ENCODE assay signal across 11 cellular contexts in the genomic region with DNA sequence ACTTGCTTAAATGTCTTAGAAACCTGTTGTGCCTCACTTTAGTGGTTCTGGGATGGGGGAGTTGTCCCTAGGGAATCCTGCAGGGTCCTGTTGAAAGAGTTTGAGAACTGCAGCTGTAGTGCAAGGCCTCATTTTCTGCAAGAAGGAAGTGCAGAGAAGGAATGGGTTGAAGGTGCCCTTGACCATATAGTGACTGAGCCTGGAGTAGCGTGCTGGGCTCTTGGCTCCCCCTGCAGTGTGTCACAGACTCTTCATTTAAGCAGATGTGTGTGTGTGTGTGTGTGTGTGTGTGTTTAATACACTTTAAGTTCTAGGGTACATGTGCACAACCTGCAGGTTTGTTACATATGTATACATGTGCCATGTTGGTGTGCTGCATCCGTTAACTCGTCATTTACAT.
A peak's percentile ranks its signal among the peaks of the same experiment; 100 is the strongest.
DNase-seq lines count a peak whose midpoint lies in the region; ATAC-seq and TF ChIP-seq lines count a peak whose summit lies in the region.
"Had no signal": no experiment of that assay in that cellular context is flagged by ENCODE, and none has a peak within 500 bp of the region (broad histone marks: within the 10 kb centered on the region; RNA-seq: fewer than 3 reads in every experiment).

No MANE protein-coding gene starts in this region.

- DNase-seq in activated T-helper 1 cell treated with anti-CD3 and anti-CD28 coated beads, Interleukin-12 subunit alpha, Interleukin-12 subunit beta, Interleukin-2, Interleukin-4 antibody, amounts not matched to agents 30 ng/mL and 10 ng/mL and 1 ng/mL, durations not matched to agents 14 hours and 24 hours and 36 hours (ENCODE audit: low spot score): no peak
- DNase-seq: colonic mucosa, hippocampal formation, NCI-H510A treated with DMSO at 0.1 percent for 48 hours, substantia nigra had no signal

- intact Hi-C loops in activated T-helper 1 cell treated with anti-CD3 and anti-CD28 coated beads, Interleukin-12 subunit alpha, Interleukin-12 subunit beta, Interleukin-2, Interleukin-4 antibody, amounts not matched to agents 30 ng/mL and 10 ng/mL and 1 ng/mL, durations not matched to agents 14 hours and 24 hours and 36 hours (cut with micrococcal nuclease): no loop called here

- no peaks in the 10 kb centered on the region for H3K9me3 ChIP-seq in muscle layer of colon (ENCODE audit: low read length)
- H3K9me3 ChIP-seq: colonic mucosa had no signal

- peak overlapping the region; percentile 17 for H3K27ac ChIP-seq in muscle layer of colon (ENCODE audit: low read depth, low read length)
- H3K27ac ChIP-seq: colonic mucosa had no signal

- H3K9ac ChIP-seq in muscle layer of colon (ENCODE audit: low read length): no peak overlapping the region

- H3K4me1 ChIP-seq in muscle layer of colon (ENCODE audit: insufficient read depth, low read length): peaks cover 44% of the 10 kb centered on the region
- H3K4me1 ChIP-seq: colonic mucosa had no signal

- H3K4me3 Mint-ChIP-seq in IgD-negative memory B cell: peak overlapping the region in 2 of 4 donors; percentile 3 to 57
- no peak overlapping the region for H3K4me3 Mint-ChIP-seq in activated T-helper 1 cell treated with anti-CD3 and anti-CD28 coated beads, Interleukin-12 subunit alpha, Interleukin-12 subunit beta, Interleukin-2, Interleukin-4 antibody, amounts not matched to agents 30 ng/mL and 10 ng/mL and 1 ng/mL, durations not matched to agents 14 hours and 24 hours and 36 hours

- TF ChIP-seq CTCF in GM12872 (IDR thresholded peaks at IDR 0.05; ENCODE audit: insufficient read depth, low read depth, low read length): 0 out of 3 replicates have a peak, but pooled peaks have one; percentile 7

- H3K36me3 Mint-ChIP-seq in IgD-negative memory B cell: peaks cover 11% of the 10 kb centered on the region
- peaks cover 30% of the 10 kb centered on the region for H3K36me3 Mint-ChIP-seq in activated T-helper 1 cell treated with anti-CD3 and anti-CD28 coated beads, Interleukin-12 subunit alpha, Interleukin-12 subunit beta, Interleukin-2, Interleukin-4 antibody, amounts not matched to agents 30 ng/mL and 10 ng/mL and 1 ng/mL, durations not matched to agents 14 hours and 24 hours and 36 hours (ENCODE audit: low read depth)

- peaks cover 0 to 11% (median 3%) of the 10 kb centered on the region in 3 donors for H3K9me3 Mint-ChIP-seq in IgD-negative memory B cell
- peaks cover 26% of the 10 kb centered on the region for H3K9me3 Mint-ChIP-seq in activated T-helper 1 cell treated with anti-CD3 and anti-CD28 coated beads, Interleukin-12 subunit alpha, Interleukin-12 subunit beta, Interleukin-2, Interleukin-4 antibody, amounts not matched to agents 30 ng/mL and 10 ng/mL and 1 ng/mL, durations not matched to agents 14 hours and 24 hours and 36 hours

- no peak for ATAC-seq in GM18505 (IDR thresholded peaks at IDR 0.05; ENCODE audit: unreplicated experiment)
- ATAC-seq in GM19452 (IDR thresholded peaks at IDR 0.05; ENCODE audit: unreplicated experiment): no peak
- no peak for ATAC-seq in GM18861 (IDR thresholded peaks at IDR 0.05; ENCODE audit: unreplicated experiment)

- TF ChIP-seq POLR2A in GM18505 (IDR thresholded peaks at IDR 0.05; ENCODE audit: borderline replicate concordance, extremely low read depth, insufficient read depth, insufficient read length): no peak

- peak overlapping the region; percentile 29 to 68 (median 53) for H3K27ac Mint-ChIP-seq in IgD-negative memory B cell
- peak overlapping the region; percentile 30 for H3K27ac Mint-ChIP-seq in activated T-helper 1 cell treated with anti-CD3 and anti-CD28 coated beads, Interleukin-12 subunit alpha, Interleukin-12 subunit beta, Interleukin-2, Interleukin-4 antibody, amounts not matched to agents 30 ng/mL and 10 ng/mL and 1 ng/mL, durations not matched to agents 14 hours and 24 hours and 36 hours

- H3K4me3 ChIP-seq in muscle layer of colon (ENCODE audit: low read depth in 1 of 2, low read length in 2 of 2): no peak overlapping the region
- H3K4me3 ChIP-seq: colonic mucosa had no signal

- H3K4me1 Mint-ChIP-seq in IgD-negative memory B cell: peaks cover 35 to 53% (median 35%) of the 10 kb centered on the region in 3 donors
- H3K4me1 Mint-ChIP-seq in activated T-helper 1 cell treated with anti-CD3 and anti-CD28 coated beads, Interleukin-12 subunit alpha, Interleukin-12 subunit beta, Interleukin-2, Interleukin-4 antibody, amounts not matched to agents 30 ng/mL and 10 ng/mL and 1 ng/mL, durations not matched to agents 14 hours and 24 hours and 36 hours (ENCODE audit: low read depth): peaks cover 75% of the 10 kb centered on the region

- no peaks in the 10 kb centered on the region for H3K27me3 ChIP-seq in muscle layer of colon (ENCODE audit: control insufficient read depth in 1 of 2, insufficient read depth in 2 of 2, low read length in 2 of 2)
- H3K27me3 ChIP-seq: colonic mucosa had no signal

- H3K36me3 ChIP-seq in muscle layer of colon (ENCODE audit: insufficient read depth, low read length): no peaks in the 10 kb centered on the region
- H3K36me3 ChIP-seq: colonic mucosa had no signal

- H3K27me3 Mint-ChIP-seq in IgD-negative memory B cell: no peaks in the 10 kb centered on the region
- H3K27me3 Mint-ChIP-seq in activated T-helper 1 cell treated with anti-CD3 and anti-CD28 coated beads, Interleukin-12 subunit alpha, Interleukin-12 subunit beta, Interleukin-2, Interleukin-4 antibody, amounts not matched to agents 30 ng/mL and 10 ng/mL and 1 ng/mL, durations not matched to agents 14 hours and 24 hours and 36 hours (ENCODE audit: insufficient read depth): no peaks in the 10 kb centered on the region
